ENCODE assay signal across 20 cellular contexts in the genomic region with DNA sequence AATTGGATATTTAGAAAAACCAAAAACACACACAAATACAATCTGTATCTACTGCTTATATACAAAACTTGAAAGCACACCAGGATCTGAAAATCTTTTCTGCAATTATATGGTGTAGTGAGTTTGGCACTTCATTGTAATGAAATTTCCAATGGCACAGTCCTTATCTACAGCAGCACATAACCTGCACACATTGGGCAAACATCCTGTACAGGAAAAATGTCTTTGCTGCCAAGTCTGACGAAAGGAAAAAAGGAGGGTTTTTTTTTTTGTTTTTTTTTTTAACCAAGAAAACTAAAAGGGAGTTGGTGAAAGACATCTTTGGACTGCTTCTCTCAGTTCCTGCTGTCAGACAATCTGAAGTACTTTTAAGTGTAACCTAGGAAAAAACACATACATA.
DNase-seq lines count a peak whose midpoint lies in the region; ATAC-seq and TF ChIP-seq lines count a peak whose summit lies in the region.
"Had no signal": no experiment of that assay in that cellular context is flagged by ENCODE, and none has a peak within 500 bp of the region (broad histone marks: within the 10 kb centered on the region; RNA-seq: fewer than 3 reads in every experiment).

No MANE protein-coding gene starts in this region.

- no peak overlapping the region for H3K4me3 ChIP-seq in coronary artery
- H3K4me3 ChIP-seq: lung, SJSA1 had no signal

- no peaks in the 10 kb centered on the region for H3K27me3 Mint-ChIP-seq in activated naive CD4-positive, alpha-beta T cell treated with anti-CD3 and anti-CD28 coated beads, Interleukin-2, amount 10 ng/mL, durations not matched to agents 7 days and 5 days
- H3K27me3 Mint-ChIP-seq in T-helper 17 cell = no peaks in the 10 kb centered on the region
- no peaks in the 10 kb centered on the region for H3K27me3 Mint-ChIP-seq in stimulated activated naive CD8-positive, alpha-beta T cell treated with anti-CD3 and anti-CD28 coated beads, Interleukin-15, amount 100 ng/mL, for 72 hours

- peaks cover 2% of the 10 kb centered on the region for H3K9me3 Mint-ChIP-seq in activated naive CD4-positive, alpha-beta T cell treated with anti-CD3 and anti-CD28 coated beads, Interleukin-2, amount 10 ng/mL, durations not matched to agents 7 days and 5 days
- peaks cover 0 to 4% of the 10 kb centered on the region in 2 donors for H3K9me3 Mint-ChIP-seq in activated naive CD4-positive, alpha-beta T cell treated with anti-CD3 and anti-CD28 coated beads, Interleukin-2, amount 50 U/mL, for 72 hours
- H3K9me3 Mint-ChIP-seq in stimulated activated naive CD8-positive, alpha-beta T cell treated with anti-CD3 and anti-CD28 coated beads, Interleukin-15, amount 100 ng/mL, for 72 hours = peaks cover 0 to 12% of the 10 kb centered on the region in 2 donors
- H3K9me3 Mint-ChIP-seq: activated T-helper 1 cell treated with anti-CD3 and anti-CD28 coated beads, Interleukin-12 subunit alpha, Interleukin-12 subunit beta, Interleukin-2, Interleukin-4 antibody, amounts not matched to agents 30 ng/mL and 10 ng/mL and 1 ng/mL, durations not matched to agents 14 hours and 24 hours and 36 hours; natural killer cell had no signal

- no peak overlapping the region for H3K27ac ChIP-seq in coronary artery
- H3K27ac ChIP-seq: SJSA1 had no signal

- peaks cover 60% of the 10 kb centered on the region for H3K36me3 Mint-ChIP-seq in activated naive CD4-positive, alpha-beta T cell treated with anti-CD3 and anti-CD28 coated beads, Interleukin-2, amount 10 ng/mL, durations not matched to agents 7 days and 5 days
- H3K36me3 Mint-ChIP-seq in activated naive CD4-positive, alpha-beta T cell treated with anti-CD3 and anti-CD28 coated beads, Interleukin-2, amount 50 U/mL, for 72 hours = peaks cover 24 to 43% of the 10 kb centered on the region in 2 donors
- H3K36me3 Mint-ChIP-seq in T-helper 17 cell (ENCODE audit: low read depth) = no peaks in the 10 kb centered on the region
- H3K36me3 Mint-ChIP-seq: natural killer cell had no signal

- ATAC-seq in activated naive CD4-positive, alpha-beta T cell treated with anti-CD3 and anti-CD28 coated beads, Interleukin-2, amount 50 U/mL, for 72 hours = no peak
- no peak for ATAC-seq in T-helper 17 cell
- no peak for ATAC-seq in stimulated activated naive CD8-positive, alpha-beta T cell treated with anti-CD3 and anti-CD28 coated beads, Interleukin-15, amount 100 ng/mL, for 72 hours
- ATAC-seq: natural killer cell, PC-3 had no signal

- DNase-seq in activated naive CD4-positive, alpha-beta T cell treated with anti-CD3 and anti-CD28 coated beads, Interleukin-2, amount 10 ng/mL, durations not matched to agents 7 days and 5 days = no peak
- DNase-seq in activated naive CD4-positive, alpha-beta T cell treated with anti-CD3 and anti-CD28 coated beads, Interleukin-2, amount 50 U/mL, for 72 hours (ENCODE audit: low spot score in 2 of 2) = no peak
- DNase-seq in T-helper 17 cell (no peak), glomerular endothelial cell (ENCODE audit: extremely low read depth, low read depth, low spot score) (peak; percentile 88), nucleus accumbens (lab: John Stamatoyannopoulos, UW) (no peak), ureter (ENCODE audit: low spot score) (no peak), coronary artery (ENCODE audit: low spot score) (no peak)
- DNase-seq in stimulated activated naive CD8-positive, alpha-beta T cell treated with anti-CD3 and anti-CD28 coated beads, Interleukin-15, amount 100 ng/mL, for 72 hours = no peak
- DNase-seq: activated CD4-positive, alpha-beta T cell treated with anti-CD3 and anti-CD28 coated beads, Interleukin-2, amount 50 U/mL, for 4 hours; COR-L47; foreskin fibroblast; natural killer cell; NCI-H1105 treated with DMSO at 0.1 percent for 48 hours; NCI-H526 treated with DMSO at 0.1 percent for 48 hours; PC-3; retina; T1000 had no signal

- H3K4me1 Mint-ChIP-seq in activated naive CD4-positive, alpha-beta T cell treated with anti-CD3 and anti-CD28 coated beads, Interleukin-2, amount 10 ng/mL, durations not matched to agents 7 days and 5 days = peaks cover 42% of the 10 kb centered on the region
- H3K4me1 Mint-ChIP-seq in T-helper 17 cell = peaks cover 49% of the 10 kb centered on the region
- peaks cover 83% of the 10 kb centered on the region for H3K4me1 Mint-ChIP-seq in stimulated activated naive CD8-positive, alpha-beta T cell treated with anti-CD3 and anti-CD28 coated beads, Interleukin-15, amount 100 ng/mL, for 72 hours

- H3K4me3 Mint-ChIP-seq in activated naive CD4-positive, alpha-beta T cell treated with anti-CD3 and anti-CD28 coated beads, Interleukin-2, amount 10 ng/mL, durations not matched to agents 7 days and 5 days = no peak overlapping the region
- H3K4me3 Mint-ChIP-seq in T-helper 17 cell = no peak overlapping the region
- peak overlapping the region; percentile 11 to 40 for H3K4me3 Mint-ChIP-seq in stimulated activated naive CD8-positive, alpha-beta T cell treated with anti-CD3 and anti-CD28 coated beads, Interleukin-15, amount 100 ng/mL, for 72 hours
- H3K4me3 Mint-ChIP-seq: activated T-helper 1 cell treated with anti-CD3 and anti-CD28 coated beads, Interleukin-12 subunit alpha, Interleukin-12 subunit beta, Interleukin-2, Interleukin-4 antibody, amounts not matched to agents 30 ng/mL and 10 ng/mL and 1 ng/mL, durations not matched to agents 14 hours and 24 hours and 36 hours; natural killer cell had no signal

- TF ChIP-seq CTCF in coronary artery (IDR thresholded peaks at IDR 0.05) = no peak

- H3K9me3 ChIP-seq in T-helper 17 cell (ENCODE audit: control insufficient read depth, low read length, poor library complexity, severe bottlenecking) = no peaks in the 10 kb centered on the region
- H3K9me3 ChIP-seq: SJSA1 had no signal

- H3K27ac Mint-ChIP-seq in activated naive CD4-positive, alpha-beta T cell treated with anti-CD3 and anti-CD28 coated beads, Interleukin-2, amount 10 ng/mL, durations not matched to agents 7 days and 5 days = peak overlapping the region; percentile 3
- H3K27ac Mint-ChIP-seq in activated naive CD4-positive, alpha-beta T cell treated with anti-CD3 and anti-CD28 coated beads, Interleukin-2, amount 50 U/mL, for 72 hours = peak overlapping the region in 1 of 2 donors; percentile 66
- H3K27ac Mint-ChIP-seq in T-helper 17 cell = peak overlapping the region; percentile 2
- peak overlapping the region; percentile 48 to 66 for H3K27ac Mint-ChIP-seq in stimulated activated naive CD8-positive, alpha-beta T cell treated with anti-CD3 and anti-CD28 coated beads, Interleukin-15, amount 100 ng/mL, for 72 hours
- H3K27ac Mint-ChIP-seq: activated T-helper 1 cell treated with anti-CD3 and anti-CD28 coated beads, Interleukin-12 subunit alpha, Interleukin-12 subunit beta, Interleukin-2, Interleukin-4 antibody, amounts not matched to agents 30 ng/mL and 10 ng/mL and 1 ng/mL, durations not matched to agents 14 hours and 24 hours and 36 hours; natural killer cell had no signal

- CTCF ChIA-PET in activated naive CD4-positive, alpha-beta T cell treated with anti-CD3 and anti-CD28 coated beads, Interleukin-2, amount 10 ng/mL, durations not matched to agents 7 days and 5 days (lab: Charles Lee) = interaction anchor here (0.6 kb wide), 1 partner anchor 96 kb away, joined by 3 read pairs; no protein-coding TSS in a partner anchor

Comparison
In these comparisons a context has a peak if more than half of its experiments do, and no peak if none do; other contexts are left out.
1. H3K4me3 Mint-ChIP-seq: peak in stimulated activated naive CD8-positive, alpha-beta T cell treated with anti-CD3 and anti-CD28 coated beads, Interleukin-15, amount 100 ng/mL, for 72 hours (2 of 2); none in activated naive CD4-positive, alpha-beta T cell treated with anti-CD3 and anti-CD28 coated beads, Interleukin-2, amount 10 ng/mL, durations not matched to agents 7 days and 5 days (single experiment) and T-helper 17 cell (single experiment).